ENCODE assay signal across 8 cellular contexts in the genomic region with DNA sequence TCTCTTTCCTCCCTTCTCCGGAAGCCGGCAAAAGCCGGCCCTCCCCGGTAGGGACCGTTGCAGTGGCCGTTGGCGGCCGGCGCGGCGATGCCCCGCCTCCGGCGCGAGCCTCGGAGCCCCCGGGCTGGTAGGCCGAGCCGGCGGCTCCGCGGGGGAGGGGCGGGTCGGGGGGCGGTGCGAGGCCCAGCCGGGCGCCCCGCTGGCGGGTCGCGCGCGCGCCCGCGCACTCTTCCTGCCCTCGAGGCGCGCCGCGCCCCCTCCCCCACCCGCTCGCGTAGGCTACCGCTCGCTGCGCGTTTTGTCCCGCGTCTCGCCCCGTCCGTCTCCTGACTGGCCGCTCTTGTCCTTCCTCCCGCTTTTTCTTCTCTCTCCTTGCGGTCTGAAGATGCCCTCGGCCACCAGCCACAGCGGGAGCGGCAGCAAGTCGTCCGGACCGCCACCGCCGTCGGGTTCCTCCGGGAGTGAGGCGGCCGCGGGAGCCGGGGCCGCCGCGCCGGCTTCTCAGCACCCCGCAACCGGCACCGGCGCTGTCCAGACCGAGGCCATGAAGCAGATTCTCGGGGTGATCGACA. TPM values are rescaled to one million over a fixed set of nuclear protein-coding genes. Genes with fewer than 3 reads are reported as not detected.
DNase-seq lines count a peak whose midpoint lies in the region; ATAC-seq and TF ChIP-seq lines count a peak whose summit lies in the region.

No MANE protein-coding gene starts in this region.

- H3K36me3 ChIP-seq in HUES64 (ENCODE audit: insufficient read depth, low read length): peaks cover 30% of the 10 kb centered on the region
- H3K36me3 ChIP-seq in PC-3 (ENCODE audit: low read depth, low read length): peaks cover 23% of the 10 kb centered on the region
- H3K36me3 ChIP-seq in esophagus muscularis mucosa: peaks cover 0 to 8% (median 5%) of the 10 kb centered on the region in 4 donors

- peaks cover 34% of the 10 kb centered on the region for H4K20me1 ChIP-seq in PC-3 (ENCODE audit: low read length)

- no peak for TF ChIP-seq POLR2A in esophagus muscularis mucosa (IDR thresholded peaks at IDR 0.05; ENCODE audit: low read depth)

- peak overlapping the region; percentile 97 for H3K4me2 ChIP-seq in PC-3 (ENCODE audit: low read length)

- BruUV-seq in PC-3 (replicated peaks; lab: Mats Ljungman, UMichigan): no TSS peak

- TF ChIP-seq CTCF in PC-3 (conservative IDR thresholded peaks at IDR 0.05; ENCODE audit: low read depth, low read length) (no peak), esophagus muscularis mucosa (IDR thresholded peaks at IDR 0.05) (no peak)

- H3K9me2 ChIP-seq in PC-3 (replicated peaks; ENCODE audit: low read length): no peaks in the 10 kb centered on the region

- intact Hi-C loops in PC-3 (cut with micrococcal nuclease): no loop called here
- intact Hi-C loops in esophagus muscularis mucosa (cut with DNase I): loop anchor here (2.0 to 5.0 kb wide), 3 partner anchors 53 to 305 kb away; partner anchors contain the start of genes ABTB2 and NAT10

- no peaks in the 10 kb centered on the region for H3K9me3 ChIP-seq in HUES64 (ENCODE audit: insufficient read depth, low read depth, low read length)
- no peaks in the 10 kb centered on the region for H3K9me3 ChIP-seq in PC-3 (ENCODE audit: low read length)
- H3K9me3 ChIP-seq in esophagus muscularis mucosa: no peaks in the 10 kb centered on the region

- H3F3A ChIP-seq in PC-3 (ENCODE audit: low read length, unreplicated experiment): no peaks in the 10 kb centered on the region

- peaks cover 50% of the 10 kb centered on the region for H3K79me2 ChIP-seq in PC-3 (ENCODE audit: low read length)

- no peak for TF ChIP-seq EP300 in esophagus muscularis mucosa (IDR thresholded peaks at IDR 0.05)

- H2AFZ ChIP-seq in PC-3 (ENCODE audit: low read length): peak overlapping the region; percentile 94

- peak; percentile 60 for ATAC-seq in GM21423 (IDR thresholded peaks at IDR 0.05; ENCODE audit: unreplicated experiment)
- peak; percentile 70 for ATAC-seq in PC-3

- peak; percentile 96 for DNase-seq in D341Med (ENCODE audit: low spot score)
- DNase-seq in PC-3: peak; percentile 89
- peak; percentile 92 to 94 for DNase-seq in activated T-cell treated with anti-CD3 and anti-CD28 coated beads, Interleukin-2, amount 50 U/mL, for 48 hours
- DNase-seq in esophagus muscularis mucosa (ENCODE audit: extremely low spot score): peak; percentile 95
- peak; percentile 89 for DNase-seq in myocyte (ENCODE audit: low read depth)
- DNase-seq in stimulated activated CD8-positive, alpha-beta memory T cell treated with anti-CD3 and anti-CD28 coated beads, Interleukin-7, amount 100 ng/mL, for 4 hours (ENCODE audit: low read depth in 2 of 2): peak; percentile 73 to 88

- CTCF ChIA-PET in PC-3 (lab: Charles Lee): interaction anchor here (0.6 kb wide), 2 partner anchors 53 to 54 kb away, joined by 3 to 5 read pairs; partner anchors contain the start of gene NAT10

- H3K4me1 ChIP-seq in HUES64 (ENCODE audit: insufficient read depth, low read length) (peaks cover 30% of the 10 kb centered on the region), PC-3 (ENCODE audit: insufficient read depth, low read length) (peaks cover 34% of the 10 kb centered on the region), esophagus muscularis mucosa (peaks cover 41 to 47% (median 46%) of the 10 kb centered on the region in 4 donors)

- POLR2A ChIA-PET in PC-3 (lab: Charles Lee; ENCODE audit: unreplicated experiment): no interaction called here

- H3K4me3 ChIP-seq in HUES64 (ENCODE audit: low read length): peak overlapping the region; percentile 100
- H3K4me3 ChIP-seq in PC-3 (ENCODE audit: low read length): peak overlapping the region; percentile 99
- H3K4me3 ChIP-seq in esophagus muscularis mucosa: peak overlapping the region; percentile 69 to 98 (median 82)

- H3K27me3 ChIP-seq in HUES64 (ENCODE audit: insufficient read depth, low read length): no peaks in the 10 kb centered on the region
- H3K27me3 ChIP-seq in PC-3 (ENCODE audit: low read length): no peaks in the 10 kb centered on the region
- no peaks in the 10 kb centered on the region for H3K27me3 ChIP-seq in esophagus muscularis mucosa

- peak overlapping the region; percentile 100 for H3K27ac ChIP-seq in HUES64 (ENCODE audit: low read depth, low read length)
- peak overlapping the region; percentile 96 for H3K27ac ChIP-seq in PC-3 (ENCODE audit: low read length)
- H3K27ac ChIP-seq in esophagus muscularis mucosa (replicated peaks in 1 of 4): peak overlapping the region; percentile 94 to 99 (median 97)

- under 1% methylated on average over 82 of the region's 82 CpGs for WGBS in HUES64
- 2% methylated on average over 24 of the region's 82 CpGs for whole genome bisulfite sequencing in esophagus muscularis mucosa

- peak overlapping the region; percentile 100 for H3K9ac ChIP-seq in HUES64 (ENCODE audit: low read depth, low read length)
- peak overlapping the region; percentile 100 for H3K9ac ChIP-seq in PC-3 (ENCODE audit: low read length)

RNA-seq across cellular contexts. Expression of gene CAPRIN1, which starts 0.6 kb away (rescaled TPM):
- 231 TPM for polyA plus RNA-seq in HUES64 (2013, experiment 1 of 2)
- polyA plus RNA-seq in HUES64 (2013, experiment 2 of 2): 248 TPM
- 224 and 258 TPM in 2 replicates for total RNA-seq in PC-3 (2014; rRNA removed)
- total RNA-seq in esophagus muscularis mucosa: 100 to 1,000 TPM in 3 of 4 donors, 10 to 100 TPM in 1; 99.9 to 152 (median 103) TPM
- 177 and 195 TPM in 2 replicates for total RNA-seq in myocyte
- polyA plus RNA-seq in myocyte (2012): 102 TPM

RNA-seq across cellular contexts. Expression of gene NAT10, which starts 53.3 kb away (rescaled TPM):
- 52.3 TPM for polyA plus RNA-seq in HUES64 (2013, experiment 1 of 2)
- 42.4 TPM for polyA plus RNA-seq in HUES64 (2013, experiment 2 of 2)
- 48.7 and 55.9 TPM in 2 replicates for total RNA-seq in PC-3 (2014; rRNA removed)
- 10 to 100 TPM; 19.9 to 27.2 (median 20.6) TPM for total RNA-seq in esophagus muscularis mucosa
- 25.0 and 30.9 TPM in 2 replicates for total RNA-seq in myocyte
- 25.0 TPM for polyA plus RNA-seq in myocyte (2012)

Comparison
In these comparisons a context has a peak if more than half of its experiments do, and no peak if none do; other contexts are left out.
1. Peak in every context shown above with its lines: DNase-seq, ATAC-seq, H3K4me3 ChIP-seq and H3K27ac ChIP-seq.